Comparison of ENCODE assay signal across 1 cellular context in the genomic region with DNA sequence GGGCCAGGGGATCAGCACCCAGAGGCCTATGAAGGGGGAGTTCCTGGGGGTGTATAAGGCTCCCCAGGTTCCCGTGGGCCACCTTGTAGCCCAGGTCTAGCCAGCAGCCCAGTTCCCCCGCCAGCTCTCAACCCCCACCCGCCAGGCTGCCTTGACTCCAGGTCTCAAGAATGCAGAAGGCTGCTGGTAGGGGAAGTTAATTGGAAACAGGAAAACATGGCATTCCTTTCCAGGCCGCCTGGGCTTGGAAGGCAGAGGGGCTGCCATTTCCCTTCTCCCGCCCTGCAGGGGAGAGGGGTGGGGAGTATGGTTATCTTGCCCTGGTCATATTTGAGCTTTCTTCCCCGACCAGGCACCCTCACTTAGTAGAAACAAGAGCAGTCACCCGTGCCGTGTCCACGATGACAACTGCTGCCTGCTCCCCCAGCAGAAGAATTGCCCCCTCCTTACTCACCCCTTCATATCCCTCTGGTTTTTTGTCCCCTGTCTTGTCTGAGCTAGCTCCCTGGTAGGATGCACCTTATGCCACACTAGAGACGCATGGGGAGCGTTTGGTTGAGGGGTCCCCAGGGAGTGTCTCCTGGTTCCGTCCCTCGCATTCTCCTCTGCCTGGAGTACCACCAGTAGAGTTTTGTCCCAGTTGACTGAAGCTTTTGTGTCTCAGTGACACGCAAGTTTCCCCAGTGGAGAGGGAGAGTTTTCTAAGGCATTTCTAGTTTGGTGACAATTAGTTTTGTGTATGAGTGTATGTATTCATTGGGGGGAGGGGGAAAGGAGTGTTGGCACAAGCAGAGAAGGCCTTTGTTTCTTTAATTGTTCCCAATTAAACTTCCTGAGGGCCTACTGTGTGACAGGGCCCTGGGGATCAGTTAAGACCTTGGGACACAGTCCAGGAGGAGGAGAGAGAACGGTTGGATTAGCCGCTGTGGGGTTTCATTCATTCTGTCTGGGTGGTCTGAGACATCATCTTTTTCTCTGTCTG.
TF ChIP-seq lines count a peak whose summit lies in the region.

No MANE protein-coding gene starts in this region.

TF ChIP-seq in GM12878, 131 proteins besides CTCF, POLR2A, EP300 and RAD21:
- TF ChIP-seq CREM (IDR thresholded peaks at IDR 0.05; ENCODE audit: low read depth) (no peak), YY1 (IDR thresholded peaks at IDR 0.05; ENCODE audit: low read depth, low read length) (no peak)
